ENCODE assay signal across 13 cellular contexts in the genomic region with DNA sequence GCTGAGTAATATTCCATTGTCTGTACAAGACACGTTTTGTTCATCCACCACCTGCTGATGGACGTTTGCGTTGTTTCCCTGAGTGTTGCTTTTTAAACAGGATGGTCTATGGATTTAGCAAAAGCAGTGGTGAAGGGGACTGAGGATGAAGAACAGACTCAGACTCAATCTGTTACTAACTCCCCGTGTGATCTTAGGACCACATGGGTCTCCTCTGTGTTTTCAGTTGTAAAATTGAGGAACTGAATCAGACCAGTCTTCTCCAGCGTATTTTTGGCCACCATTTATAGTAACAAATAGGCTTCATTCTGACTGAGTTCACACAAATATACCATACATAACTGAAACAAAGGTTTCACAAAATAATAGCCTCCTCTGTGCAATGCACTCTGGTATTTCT.
DNase-seq lines count a peak whose midpoint lies in the region; ATAC-seq and TF ChIP-seq lines count a peak whose summit lies in the region.
"Had no signal": no experiment of that assay in that cellular context is flagged by ENCODE, and none has a peak within 500 bp of the region (broad histone marks: within the 10 kb centered on the region; RNA-seq: fewer than 3 reads in every experiment).

No MANE protein-coding gene starts in this region.

- peak overlapping the region in 2 of 4 donors; percentile 21 to 90 for H3K4me3 Mint-ChIP-seq in IgD-negative memory B cell
- H3K4me3 Mint-ChIP-seq in T-helper 2 cell treated with Interferon-gamma antibody and Interleukin-4, amounts not matched to agents 5 μg/mL and 100 μg/mL, for 36 hours = no peak overlapping the region

- H3K4me1 Mint-ChIP-seq in IgD-negative memory B cell = peaks cover 41 to 48% (median 48%) of the 10 kb centered on the region in 3 donors
- peaks cover 9% of the 10 kb centered on the region for H3K4me1 Mint-ChIP-seq in T-helper 2 cell treated with Interferon-gamma antibody and Interleukin-4, amounts not matched to agents 5 μg/mL and 100 μg/mL, for 36 hours (ENCODE audit: low read depth)

- H3K27me3 Mint-ChIP-seq in IgD-negative memory B cell = no peaks in the 10 kb centered on the region
- no peaks in the 10 kb centered on the region for H3K27me3 Mint-ChIP-seq in T-helper 2 cell treated with Interferon-gamma antibody and Interleukin-4, amounts not matched to agents 5 μg/mL and 100 μg/mL, for 36 hours (ENCODE audit: low read depth)

- peak; percentile 92 for DNase-seq in GM12864 (ENCODE audit: low read depth)
- DNase-seq in activated naive CD4-positive, alpha-beta T cell treated with Interleukin-2 at 50 U/mL for 16 hours = no peak
- no peak for DNase-seq in RWPE1 (ENCODE audit: low spot score)
- no peak for DNase-seq in T-helper 2 cell treated with Interferon-gamma antibody and Interleukin-4, amounts not matched to agents 5 μg/mL and 100 μg/mL, for 36 hours (ENCODE audit: low spot score)
- DNase-seq in RPMI8226 = no peak
- DNase-seq: activated naive CD4-positive, alpha-beta T cell; AML-193; Karpas-422; NCI-H82; substantia nigra had no signal

- no peak overlapping the region for H3K27ac ChIP-seq in RWPE1

- peak overlapping the region; percentile 11 to 54 (median 33) for H3K27ac Mint-ChIP-seq in IgD-negative memory B cell
- no peak overlapping the region for H3K27ac Mint-ChIP-seq in T-helper 2 cell treated with Interferon-gamma antibody and Interleukin-4, amounts not matched to agents 5 μg/mL and 100 μg/mL, for 36 hours

- POLR2A ChIA-PET in RWPE1 (lab: Yijun Ruan, JAX; ENCODE audit: low non-redundant PET) = no interaction called here

- peaks cover 0 to 3% (median 0%) of the 10 kb centered on the region in 3 donors for H3K9me3 Mint-ChIP-seq in IgD-negative memory B cell
- H3K9me3 Mint-ChIP-seq in T-helper 2 cell treated with Interferon-gamma antibody and Interleukin-4, amounts not matched to agents 5 μg/mL and 100 μg/mL, for 36 hours = no peaks in the 10 kb centered on the region

- peaks cover 8% of the 10 kb centered on the region for H3K36me3 Mint-ChIP-seq in IgD-negative memory B cell
- H3K36me3 Mint-ChIP-seq in T-helper 2 cell treated with Interferon-gamma antibody and Interleukin-4, amounts not matched to agents 5 μg/mL and 100 μg/mL, for 36 hours (ENCODE audit: low read depth) = peaks cover 12% of the 10 kb centered on the region

- TF ChIP-seq CTCF in GM12864 (IDR thresholded peaks at IDR 0.05; ENCODE audit: low read depth, low read length, missing control alignments) = no peak
- no peak for TF ChIP-seq CTCF in RWPE1 (conservative IDR thresholded peaks at IDR 0.05; ENCODE audit: low read depth)

- ATAC-seq in GM19438 (IDR thresholded peaks at IDR 0.05; ENCODE audit: low read depth, unreplicated experiment) (peak; percentile 63), HG02885 (IDR thresholded peaks at IDR 0.05; ENCODE audit: poor library complexity, unreplicated experiment) (peak; percentile 89)

- CTCF ChIA-PET in RWPE1 (lab: Yijun Ruan, JAX) = no interaction called here

- H3K4me3 ChIP-seq in GM12864 (ENCODE audit: low read depth, low read length) = no peak overlapping the region; the same call in 1 of the 2 replicates
